27 cellular contexts compared by ENCODE assay signal in genomic region chr17:68612228-68612922, GRCh38. TPM values are rescaled to one million over a fixed set of nuclear protein-coding genes. Genes with fewer than 3 reads are reported as not detected.
DNase-seq lines count a peak whose midpoint lies in the region; ATAC-seq, FAIRE-seq and TF ChIP-seq lines count a peak whose summit lies in the region.
"Had no signal": no experiment of that assay in that cellular context is flagged by ENCODE, and none has a peak within 500 bp of the region (broad histone marks: within the 10 kb centered on the region; RNA-seq: fewer than 3 reads in every experiment).

No MANE protein-coding gene starts in this region.

- 91% methylated on average over 3 of the region's 3 CpGs for WGBS in hepatocyte (ENCODE audit: low lambda C conversion rate, missing lambda C conversion rate)

- POLR2A ChIA-PET in PC-3 (lab: Charles Lee; ENCODE audit: unreplicated experiment): no interaction called here

- CTCF ChIA-PET in PC-3 (lab: Charles Lee): interaction anchor here (1.0 kb wide), 1 partner anchor 79 kb away, joined by 4 read pairs; no protein-coding TSS in a partner anchor

- ATAC-seq in PC-3: peak; percentile 2; the same call in 1 of the 2 replicates

- no peak for TF ChIP-seq CTCF in PC-3 (conservative IDR thresholded peaks at IDR 0.05; ENCODE audit: low read depth, low read length)
- no peak for TF ChIP-seq CTCF in hepatocyte (IDR thresholded peaks at IDR 0.05; ENCODE audit: poor library complexity)
- no peak for TF ChIP-seq CTCF in osteoblast (IDR thresholded peaks at IDR 0.05; ENCODE audit: extremely low read depth, low read depth, low read length)

- peak overlapping the region; percentile 43; the same call in 1 of the 2 replicates for H3K9ac ChIP-seq in PC-3 (ENCODE audit: low read length)
- H3K9ac ChIP-seq: BLaER1 had no signal

- H3F3A ChIP-seq in PC-3 (ENCODE audit: low read length, unreplicated experiment): no peaks in the 10 kb centered on the region

- H3K27ac ChIP-seq in PC-3 (ENCODE audit: low read length) (peak overlapping the region; percentile 69), hepatocyte (no peak overlapping the region), osteoblast (ENCODE audit: low read depth, low read length) (no peak overlapping the region)
- H3K27ac ChIP-seq: BLaER1, SJSA1 had no signal

- no peak overlapping the region for H2AFZ ChIP-seq in PC-3 (ENCODE audit: low read length)
- H2AFZ ChIP-seq in hepatocyte: no peak overlapping the region
- H2AFZ ChIP-seq in osteoblast (ENCODE audit: low read length): peak overlapping the region; percentile 27

- no peak for TF ChIP-seq POLR2A in H54 (IDR thresholded peaks at IDR 0.05; ENCODE audit: low read depth, low read length)

- intact Hi-C loops in PC-3 (cut with micrococcal nuclease): no loop called here

- FAIRE-seq in H54 (lab: Jason Lieb, UNC): peak; percentile 30
- FAIRE-seq: D721Med, GM18507 had no signal

- DNase-seq in H54 (ENCODE audit: insufficient read length, low spot score): no peak
- no peak for DNase-seq in PC-3
- no peak for DNase-seq in hepatocyte (ENCODE audit: low spot score)
- no peak for DNase-seq in osteoblast (ENCODE audit: insufficient read length, low spot score, missing footprints)
- DNase-seq in NCI-H2227 (lab: John Stamatoyannopoulos, UW; ENCODE audit: unreplicated experiment): no peak
- DNase-seq in GF-D8 (lab: John Stamatoyannopoulos, UW): no peak
- no peak for DNase-seq in NCI-H2227 treated with DMSO at 0.1 percent for 48 hours (lab: John Stamatoyannopoulos, UW)
- DNase-seq: CD4-positive, CD25-positive, alpha-beta regulatory T cell; H9; HFFc6; KBM-7; MG63; NCI-H1092 treated with DMSO at 0.1 percent for 48 hours; NCI-H1436; NCI-H187; NCI-H2081 treated with DMSO at 0.1 percent for 48 hours; NCI-H2171; NCI-H446; NCI-H524 treated with DMSO at 0.1 percent for 48 hours; Right ventricle myocardium superior; RPMI8226 had no signal

- H3K9me3 ChIP-seq in PC-3 (ENCODE audit: low read length): peaks cover 12% of the 10 kb centered on the region
- H3K9me3 ChIP-seq in hepatocyte (ENCODE audit: low read depth): peaks cover 9% of the 10 kb centered on the region
- peaks cover 11% of the 10 kb centered on the region for H3K9me3 ChIP-seq in osteoblast (ENCODE audit: low read depth, low read length)

- H3K4me3 ChIP-seq in PC-3 (ENCODE audit: low read length): no peak overlapping the region
- no peak overlapping the region for H3K4me3 ChIP-seq in hepatocyte
- no peak overlapping the region for H3K4me3 ChIP-seq in osteoblast (ENCODE audit: insufficient read depth, low read length)
- H3K4me3 ChIP-seq: BLaER1, MG63, SJSA1 had no signal

- 0 out of 2 replicates have a peak overlapping the region, but pooled peaks have one; percentile 11 for H3K4me2 ChIP-seq in PC-3 (ENCODE audit: low read length)
- H3K4me2 ChIP-seq in hepatocyte: peak overlapping the region; percentile 12
- no peak overlapping the region for H3K4me2 ChIP-seq in osteoblast (ENCODE audit: insufficient read depth, low read length)
- H3K4me2 ChIP-seq: BLaER1 had no signal

- H4K20me1 ChIP-seq in PC-3 (ENCODE audit: low read length): no peaks in the 10 kb centered on the region
- no peaks in the 10 kb centered on the region for H4K20me1 ChIP-seq in hepatocyte (ENCODE audit: insufficient read depth, poor library complexity, severe bottlenecking)
- H4K20me1 ChIP-seq in osteoblast (ENCODE audit: insufficient read depth, low read length): no peaks in the 10 kb centered on the region
- H4K20me1 ChIP-seq: BLaER1 had no signal

- H3K4me1 ChIP-seq in PC-3 (ENCODE audit: insufficient read depth, low read length): peaks cover 26% of the 10 kb centered on the region
- no peaks in the 10 kb centered on the region for H3K4me1 ChIP-seq in hepatocyte (ENCODE audit: insufficient read depth)
- no peaks in the 10 kb centered on the region for H3K4me1 ChIP-seq in osteoblast (ENCODE audit: insufficient read depth, low read length)
- H3K4me1 ChIP-seq: BLaER1, SJSA1 had no signal

- no peaks in the 10 kb centered on the region for H3K36me3 ChIP-seq in PC-3 (ENCODE audit: low read depth, low read length)
- no peaks in the 10 kb centered on the region for H3K36me3 ChIP-seq in hepatocyte (replicated peaks; ENCODE audit: insufficient read depth, low read depth)
- no peaks in the 10 kb centered on the region for H3K36me3 ChIP-seq in osteoblast (ENCODE audit: insufficient read depth, low read length)
- H3K36me3 ChIP-seq: BLaER1, MG63, SJSA1 had no signal

- H3K27me3 ChIP-seq in PC-3 (ENCODE audit: low read length) (no peaks in the 10 kb centered on the region), hepatocyte (no peaks in the 10 kb centered on the region), osteoblast (ENCODE audit: insufficient read depth, low read length) (no peaks in the 10 kb centered on the region)
- H3K27me3 ChIP-seq: BLaER1, MG63, SJSA1 had no signal

- H3K79me2 ChIP-seq in PC-3 (ENCODE audit: low read length) (no peaks in the 10 kb centered on the region), hepatocyte (no peaks in the 10 kb centered on the region), osteoblast (ENCODE audit: insufficient read depth, low read length) (no peaks in the 10 kb centered on the region)

- BruUV-seq in PC-3 (replicated peaks; lab: Mats Ljungman, UMichigan): no TSS peak

- H3K9me2 ChIP-seq in PC-3 (replicated peaks; ENCODE audit: low read length): no peaks in the 10 kb centered on the region
- no peaks in the 10 kb centered on the region for H3K9me2 ChIP-seq in hepatocyte (replicated peaks; ENCODE audit: insufficient read depth)

RNA-seq across cellular contexts. Expression of gene FAM20A, which starts 11.2 kb away (rescaled TPM):
- total RNA-seq in PC-3 (2014; rRNA removed) (0.11 and 0.17 TPM in 2 replicates), hepatocyte (19.9 and 21.5 TPM in 2 replicates), osteoblast (63.3 and 72.2 TPM in 2 replicates)
- 39.7 and 41.1 TPM in 2 replicates for polyA plus RNA-seq in hepatocyte
- total RNA-seq: A172; CD4-positive, CD25-positive, alpha-beta regulatory T cell; HFFc6; LHCN-M2; SJSA1 had no signal

Comparison
In these comparisons a context has a peak if more than half of its experiments do, and no peak if none do; other contexts are left out.
1. RNA of gene FAM20A, which starts 11.2 kb away (total RNA-seq): 63.3 to 72.2 TPM in osteoblast and 19.9 to 21.5 TPM in hepatocyte; 0.11 to 0.17 TPM in PC-3; every median in the first group is over 10 times any median in the second.